In the genomic region with DNA sequence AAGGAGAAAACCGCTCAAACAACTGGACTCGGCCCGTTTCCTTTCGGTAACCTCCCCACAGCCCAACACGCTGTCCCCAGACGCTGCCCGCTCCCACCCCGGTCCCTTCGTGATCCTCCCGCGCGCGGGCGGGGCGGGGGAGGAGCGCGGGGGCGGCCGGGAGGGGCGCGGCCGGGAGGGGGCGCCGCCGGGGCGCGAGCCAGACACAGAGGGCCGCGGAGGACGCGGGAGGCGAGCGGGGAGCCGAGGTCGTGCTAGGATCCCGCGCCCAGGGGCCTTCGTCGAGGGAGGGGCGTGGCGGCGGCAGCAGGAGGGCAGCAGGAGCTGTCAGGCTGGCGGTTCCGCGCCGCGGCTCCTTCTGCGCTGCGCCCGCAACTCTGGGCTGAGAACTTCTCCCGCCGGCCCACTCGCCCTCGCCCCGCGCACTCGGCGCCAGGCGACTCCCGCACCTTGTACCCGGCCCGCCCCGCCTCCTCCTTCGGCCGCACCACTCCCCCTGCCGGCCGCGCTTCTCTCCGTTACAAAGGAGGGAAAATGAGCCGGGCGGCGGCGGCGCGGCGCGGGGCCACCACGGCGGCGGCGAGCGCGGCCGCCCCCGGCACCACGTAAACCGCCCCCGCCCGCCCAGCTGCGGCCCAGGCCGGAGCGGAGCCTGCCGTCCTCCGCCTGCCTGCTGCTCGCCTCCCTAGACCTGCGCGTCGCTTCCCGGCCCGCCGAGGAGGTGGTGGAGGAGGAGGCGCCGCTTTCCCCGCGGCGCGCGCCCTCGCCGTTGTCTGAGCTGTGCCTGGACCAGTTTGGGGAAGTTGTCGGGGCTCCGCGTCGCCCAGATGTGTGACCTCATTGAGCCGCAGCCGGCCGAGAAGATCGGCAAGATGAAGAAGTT, we compare ENCODE assay signal across 1 cellular context.
TF ChIP-seq lines count a peak whose summit lies in the region.

A gene (plus strand): TSS at position 521 of the 883 bp plus-strand sequence. CDS start 307 bp downstream, at position 828.

TF ChIP-seq in HepG2, 621 proteins besides CTCF, POLR2A, EP300 and RAD21 (continued from another document and continues in another):
- TF ChIP-seq, protein P1, sequence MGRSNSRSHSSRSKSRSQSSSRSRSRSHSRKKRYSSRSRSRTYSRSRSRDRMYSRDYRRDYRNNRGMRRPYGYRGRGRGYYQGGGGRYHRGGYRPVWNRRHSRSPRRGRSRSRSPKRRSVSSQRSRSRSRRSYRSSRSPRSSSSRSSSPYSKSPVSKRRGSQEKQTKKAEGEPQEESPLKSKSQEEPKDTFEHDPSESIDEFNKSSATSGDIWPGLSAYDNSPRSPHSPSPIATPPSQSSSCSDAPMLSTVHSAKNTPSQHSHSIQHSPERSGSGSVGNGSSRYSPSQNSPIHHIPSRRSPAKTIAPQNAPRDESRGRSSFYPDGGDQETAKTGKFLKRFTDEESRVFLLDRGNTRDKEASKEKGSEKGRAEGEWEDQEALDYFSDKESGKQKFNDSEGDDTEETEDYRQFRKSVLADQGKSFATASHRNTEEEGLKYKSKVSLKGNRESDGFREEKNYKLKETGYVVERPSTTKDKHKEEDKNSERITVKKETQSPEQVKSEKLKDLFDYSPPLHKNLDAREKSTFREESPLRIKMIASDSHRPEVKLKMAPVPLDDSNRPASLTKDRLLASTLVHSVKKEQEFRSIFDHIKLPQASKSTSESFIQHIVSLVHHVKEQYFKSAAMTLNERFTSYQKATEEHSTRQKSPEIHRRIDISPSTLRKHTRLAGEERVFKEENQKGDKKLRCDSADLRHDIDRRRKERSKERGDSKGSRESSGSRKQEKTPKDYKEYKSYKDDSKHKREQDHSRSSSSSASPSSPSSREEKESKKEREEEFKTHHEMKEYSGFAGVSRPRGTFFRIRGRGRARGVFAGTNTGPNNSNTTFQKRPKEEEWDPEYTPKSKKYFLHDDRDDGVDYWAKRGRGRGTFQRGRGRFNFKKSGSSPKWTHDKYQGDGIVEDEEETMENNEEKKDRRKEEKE (IDR thresholded peaks at IDR 0.05): no peak
- TF ChIP-seq FLYWCH1 (CRISPR knock-in tag; IDR thresholded peaks at IDR 0.05) (no peak), STAG1 (CRISPR knock-in tag; IDR thresholded peaks at IDR 0.05) (peak; percentile 29; the same call in 1 of the 2 replicates), FIP1L1 (IDR thresholded peaks at IDR 0.05; ENCODE audit: borderline replicate concordance, insufficient read depth, low read depth, low read length) (no peak), CCDC6 (CRISPR knock-in tag; IDR thresholded peaks at IDR 0.05) (0 out of 2 replicates have a peak, but pooled peaks have one; percentile 43), SIN3A (IDR thresholded peaks at IDR 0.05; ENCODE audit: borderline replicate concordance, low read depth, low read length) (no peak), CBX1 (IDR thresholded peaks at IDR 0.05; ENCODE audit: low read depth) (no peak), KLF9 (CRISPR knock-in tag; IDR thresholded peaks at IDR 0.05; ENCODE audit: low read depth) (no peak), ZNF33A (CRISPR knock-in tag; IDR thresholded peaks at IDR 0.05; ENCODE audit: borderline replicate concordance) (no peak), SMAD1 (CRISPR knock-in tag; IDR thresholded peaks at IDR 0.05; ENCODE audit: borderline replicate concordance, low read depth) (no peak), TAF15 (IDR thresholded peaks at IDR 0.05; ENCODE audit: low read depth, low read length, poor library complexity, severe bottlenecking) (no peak), KDM4B (CRISPR knock-in tag; IDR thresholded peaks at IDR 0.05) (no peak), ELF4 (CRISPR knock-in tag; IDR thresholded peaks at IDR 0.05; ENCODE audit: borderline replicate concordance) (no peak), PITX1 (CRISPR knock-in tag; IDR thresholded peaks at IDR 0.05) (no peak; the same call in 1 of the 2 replicates), ZBTB20 (CRISPR knock-in tag; IDR thresholded peaks at IDR 0.05; ENCODE audit: borderline replicate concordance, low read depth) (no peak), FOXM1 (CRISPR knock-in tag; IDR thresholded peaks at IDR 0.05) (no peak), NCOR1 (IDR thresholded peaks at IDR 0.05; ENCODE audit: borderline replicate concordance, low read length) (no peak), SMC3 (IDR thresholded peaks at IDR 0.05; ENCODE audit: low read length) (no peak), ZNF782 (CRISPR knock-in tag; IDR thresholded peaks at IDR 0.05; ENCODE audit: borderline replicate concordance) (no peak), ZNF121 (CRISPR knock-in tag; IDR thresholded peaks at IDR 0.05) (no peak), KLF12 (CRISPR knock-in tag; IDR thresholded peaks at IDR 0.05; ENCODE audit: borderline replicate concordance) (no peak)
- TF ChIP-seq, protein P2, sequence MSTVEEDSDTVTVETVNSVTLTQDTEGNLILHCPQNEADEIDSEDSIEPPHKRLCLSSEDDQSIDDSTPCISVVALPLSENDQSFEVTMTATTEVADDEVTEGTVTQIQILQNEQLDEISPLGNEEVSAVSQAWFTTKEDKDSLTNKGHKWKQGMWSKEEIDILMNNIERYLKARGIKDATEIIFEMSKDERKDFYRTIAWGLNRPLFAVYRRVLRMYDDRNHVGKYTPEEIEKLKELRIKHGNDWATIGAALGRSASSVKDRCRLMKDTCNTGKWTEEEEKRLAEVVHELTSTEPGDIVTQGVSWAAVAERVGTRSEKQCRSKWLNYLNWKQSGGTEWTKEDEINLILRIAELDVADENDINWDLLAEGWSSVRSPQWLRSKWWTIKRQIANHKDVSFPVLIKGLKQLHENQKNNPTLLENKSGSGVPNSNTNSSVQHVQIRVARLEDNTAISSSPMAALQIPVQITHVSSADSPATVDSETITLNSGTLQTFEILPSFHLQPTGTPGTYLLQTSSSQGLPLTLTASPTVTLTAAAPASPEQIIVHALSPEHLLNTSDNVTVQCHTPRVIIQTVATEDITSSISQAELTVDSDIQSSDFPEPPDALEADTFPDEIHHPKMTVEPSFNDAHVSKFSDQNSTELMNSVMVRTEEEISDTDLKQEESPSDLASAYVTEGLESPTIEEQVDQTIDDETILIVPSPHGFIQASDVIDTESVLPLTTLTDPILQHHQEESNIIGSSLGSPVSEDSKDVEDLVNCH (CRISPR knock-in tag; IDR thresholded peaks at IDR 0.05): no peak
- TF ChIP-seq, protein P3, sequence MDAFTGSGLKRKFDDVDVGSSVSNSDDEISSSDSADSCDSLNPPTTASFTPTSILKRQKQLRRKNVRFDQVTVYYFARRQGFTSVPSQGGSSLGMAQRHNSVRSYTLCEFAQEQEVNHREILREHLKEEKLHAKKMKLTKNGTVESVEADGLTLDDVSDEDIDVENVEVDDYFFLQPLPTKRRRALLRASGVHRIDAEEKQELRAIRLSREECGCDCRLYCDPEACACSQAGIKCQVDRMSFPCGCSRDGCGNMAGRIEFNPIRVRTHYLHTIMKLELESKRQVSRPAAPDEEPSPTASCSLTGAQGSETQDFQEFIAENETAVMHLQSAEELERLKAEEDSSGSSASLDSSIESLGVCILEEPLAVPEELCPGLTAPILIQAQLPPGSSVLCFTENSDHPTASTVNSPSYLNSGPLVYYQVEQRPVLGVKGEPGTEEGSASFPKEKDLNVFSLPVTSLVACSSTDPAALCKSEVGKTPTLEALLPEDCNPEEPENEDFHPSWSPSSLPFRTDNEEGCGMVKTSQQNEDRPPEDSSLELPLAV (CRISPR knock-in tag; conservative IDR thresholded peaks at IDR 0.05; ENCODE audit: low read depth): no peak
- TF ChIP-seq, protein P4, sequence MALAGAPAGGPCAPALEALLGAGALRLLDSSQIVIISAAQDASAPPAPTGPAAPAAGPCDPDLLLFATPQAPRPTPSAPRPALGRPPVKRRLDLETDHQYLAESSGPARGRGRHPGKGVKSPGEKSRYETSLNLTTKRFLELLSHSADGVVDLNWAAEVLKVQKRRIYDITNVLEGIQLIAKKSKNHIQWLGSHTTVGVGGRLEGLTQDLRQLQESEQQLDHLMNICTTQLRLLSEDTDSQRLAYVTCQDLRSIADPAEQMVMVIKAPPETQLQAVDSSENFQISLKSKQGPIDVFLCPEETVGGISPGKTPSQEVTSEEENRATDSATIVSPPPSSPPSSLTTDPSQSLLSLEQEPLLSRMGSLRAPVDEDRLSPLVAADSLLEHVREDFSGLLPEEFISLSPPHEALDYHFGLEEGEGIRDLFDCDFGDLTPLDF (CRISPR knock-in tag; IDR thresholded peaks at IDR 0.05): no peak
- TF ChIP-seq, protein P5, sequence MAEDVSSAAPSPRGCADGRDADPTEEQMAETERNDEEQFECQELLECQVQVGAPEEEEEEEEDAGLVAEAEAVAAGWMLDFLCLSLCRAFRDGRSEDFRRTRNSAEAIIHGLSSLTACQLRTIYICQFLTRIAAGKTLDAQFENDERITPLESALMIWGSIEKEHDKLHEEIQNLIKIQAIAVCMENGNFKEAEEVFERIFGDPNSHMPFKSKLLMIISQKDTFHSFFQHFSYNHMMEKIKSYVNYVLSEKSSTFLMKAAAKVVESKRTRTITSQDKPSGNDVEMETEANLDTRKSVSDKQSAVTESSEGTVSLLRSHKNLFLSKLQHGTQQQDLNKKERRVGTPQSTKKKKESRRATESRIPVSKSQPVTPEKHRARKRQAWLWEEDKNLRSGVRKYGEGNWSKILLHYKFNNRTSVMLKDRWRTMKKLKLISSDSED (CRISPR knock-in tag; IDR thresholded peaks at IDR 0.05): no peak
- TF ChIP-seq, protein P6, sequence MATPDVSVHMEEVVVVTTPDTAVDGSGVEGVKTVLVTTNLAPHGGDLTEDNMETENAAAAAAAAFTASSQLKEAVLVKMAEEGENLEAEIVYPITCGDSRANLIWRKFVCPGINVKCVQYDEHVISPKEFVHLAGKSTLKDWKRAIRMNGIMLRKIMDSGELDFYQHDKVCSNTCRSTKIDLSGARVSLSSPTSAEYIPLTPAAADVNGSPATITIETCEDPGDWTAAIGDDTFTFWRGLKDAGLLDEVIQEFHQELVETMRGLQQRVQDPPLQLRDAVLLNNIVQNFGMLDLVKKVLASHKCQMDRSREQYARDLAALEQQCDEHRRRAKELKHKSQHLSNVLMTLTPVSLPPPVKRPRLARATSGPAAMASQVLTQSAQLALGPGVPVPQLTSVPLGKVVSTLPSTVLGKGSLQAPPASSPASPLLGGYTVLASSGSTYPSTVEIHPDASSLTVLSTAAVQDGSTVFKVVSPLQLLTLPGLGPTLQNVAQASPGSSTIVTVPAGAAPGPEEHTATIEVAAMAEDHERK (CRISPR knock-in tag; IDR thresholded peaks at IDR 0.05; ENCODE audit: low read depth): no peak
- TF ChIP-seq, protein P7, sequence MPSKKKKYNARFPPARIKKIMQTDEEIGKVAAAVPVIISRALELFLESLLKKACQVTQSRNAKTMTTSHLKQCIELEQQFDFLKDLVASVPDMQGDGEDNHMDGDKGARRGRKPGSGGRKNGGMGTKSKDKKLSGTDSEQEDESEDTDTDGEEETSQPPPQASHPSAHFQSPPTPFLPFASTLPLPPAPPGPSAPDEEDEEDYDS (CRISPR knock-in tag; IDR thresholded peaks at IDR 0.05): no peak
- TF ChIP-seq, protein P8, sequence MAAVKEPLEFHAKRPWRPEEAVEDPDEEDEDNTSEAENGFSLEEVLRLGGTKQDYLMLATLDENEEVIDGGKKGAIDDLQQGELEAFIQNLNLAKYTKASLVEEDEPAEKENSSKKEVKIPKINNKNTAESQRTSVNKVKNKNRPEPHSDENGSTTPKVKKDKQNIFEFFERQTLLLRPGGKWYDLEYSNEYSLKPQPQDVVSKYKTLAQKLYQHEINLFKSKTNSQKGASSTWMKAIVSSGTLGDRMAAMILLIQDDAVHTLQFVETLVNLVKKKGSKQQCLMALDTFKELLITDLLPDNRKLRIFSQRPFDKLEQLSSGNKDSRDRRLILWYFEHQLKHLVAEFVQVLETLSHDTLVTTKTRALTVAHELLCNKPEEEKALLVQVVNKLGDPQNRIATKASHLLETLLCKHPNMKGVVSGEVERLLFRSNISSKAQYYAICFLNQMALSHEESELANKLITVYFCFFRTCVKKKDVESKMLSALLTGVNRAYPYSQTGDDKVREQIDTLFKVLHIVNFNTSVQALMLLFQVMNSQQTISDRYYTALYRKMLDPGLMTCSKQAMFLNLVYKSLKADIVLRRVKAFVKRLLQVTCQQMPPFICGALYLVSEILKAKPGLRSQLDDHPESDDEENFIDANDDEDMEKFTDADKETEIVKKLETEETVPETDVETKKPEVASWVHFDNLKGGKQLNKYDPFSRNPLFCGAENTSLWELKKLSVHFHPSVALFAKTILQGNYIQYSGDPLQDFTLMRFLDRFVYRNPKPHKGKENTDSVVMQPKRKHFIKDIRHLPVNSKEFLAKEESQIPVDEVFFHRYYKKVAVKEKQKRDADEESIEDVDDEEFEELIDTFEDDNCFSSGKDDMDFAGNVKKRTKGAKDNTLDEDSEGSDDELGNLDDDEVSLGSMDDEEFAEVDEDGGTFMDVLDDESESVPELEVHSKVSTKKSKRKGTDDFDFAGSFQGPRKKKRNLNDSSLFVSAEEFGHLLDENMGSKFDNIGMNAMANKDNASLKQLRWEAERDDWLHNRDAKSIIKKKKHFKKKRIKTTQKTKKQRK (IDR thresholded peaks at IDR 0.05; ENCODE audit: low read length): no peak
- TF ChIP-seq, protein P9, sequence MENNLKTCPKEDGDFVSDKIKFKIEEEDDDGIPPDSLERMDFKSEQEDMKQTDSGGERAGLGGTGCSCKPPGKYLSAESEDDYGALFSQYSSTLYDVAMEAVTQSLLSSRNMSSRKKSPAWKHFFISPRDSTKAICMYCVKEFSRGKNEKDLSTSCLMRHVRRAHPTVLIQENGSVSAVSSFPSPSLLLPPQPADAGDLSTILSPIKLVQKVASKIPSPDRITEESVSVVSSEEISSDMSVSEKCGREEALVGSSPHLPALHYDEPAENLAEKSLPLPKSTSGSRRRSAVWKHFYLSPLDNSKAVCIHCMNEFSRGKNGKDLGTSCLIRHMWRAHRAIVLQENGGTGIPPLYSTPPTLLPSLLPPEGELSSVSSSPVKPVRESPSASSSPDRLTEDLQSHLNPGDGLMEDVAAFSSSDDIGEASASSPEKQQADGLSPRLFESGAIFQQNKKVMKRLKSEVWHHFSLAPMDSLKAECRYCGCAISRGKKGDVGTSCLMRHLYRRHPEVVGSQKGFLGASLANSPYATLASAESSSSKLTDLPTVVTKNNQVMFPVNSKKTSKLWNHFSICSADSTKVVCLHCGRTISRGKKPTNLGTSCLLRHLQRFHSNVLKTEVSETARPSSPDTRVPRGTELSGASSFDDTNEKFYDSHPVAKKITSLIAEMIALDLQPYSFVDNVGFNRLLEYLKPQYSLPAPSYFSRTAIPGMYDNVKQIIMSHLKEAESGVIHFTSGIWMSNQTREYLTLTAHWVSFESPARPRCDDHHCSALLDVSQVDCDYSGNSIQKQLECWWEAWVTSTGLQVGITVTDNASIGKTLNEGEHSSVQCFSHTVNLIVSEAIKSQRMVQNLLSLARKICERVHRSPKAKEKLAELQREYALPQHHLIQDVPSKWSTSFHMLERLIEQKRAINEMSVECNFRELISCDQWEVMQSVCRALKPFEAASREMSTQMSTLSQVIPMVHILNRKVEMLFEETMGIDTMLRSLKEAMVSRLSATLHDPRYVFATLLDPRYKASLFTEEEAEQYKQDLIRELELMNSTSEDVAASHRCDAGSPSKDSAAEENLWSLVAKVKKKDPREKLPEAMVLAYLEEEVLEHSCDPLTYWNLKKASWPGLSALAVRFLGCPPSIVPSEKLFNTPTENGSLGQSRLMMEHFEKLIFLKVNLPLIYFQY (CRISPR knock-in tag; IDR thresholded peaks at IDR 0.05; ENCODE audit: borderline replicate concordance): no peak
- TF ChIP-seq, protein P10, sequence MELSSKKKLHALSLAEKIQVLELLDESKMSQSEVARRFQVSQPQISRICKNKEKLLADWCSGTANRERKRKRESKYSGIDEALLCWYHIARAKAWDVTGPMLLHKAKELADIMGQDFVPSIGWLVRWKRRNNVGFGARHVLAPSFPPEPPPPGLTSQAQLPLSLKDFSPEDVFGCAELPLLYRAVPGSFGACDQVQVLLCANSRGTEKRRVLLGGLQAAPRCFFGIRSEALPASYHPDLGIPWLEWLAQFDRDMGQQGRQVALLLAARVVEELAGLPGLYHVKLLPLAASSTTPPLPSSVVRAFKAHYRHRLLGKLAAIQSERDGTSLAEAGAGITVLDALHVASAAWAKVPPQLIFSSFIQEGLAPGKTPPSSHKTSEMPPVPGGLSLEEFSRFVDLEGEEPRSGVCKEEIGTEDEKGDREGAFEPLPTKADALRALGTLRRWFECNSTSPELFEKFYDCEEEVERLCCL (CRISPR knock-in tag; IDR thresholded peaks at IDR 0.05; ENCODE audit: borderline replicate concordance): no peak
